In the genomic region with DNA sequence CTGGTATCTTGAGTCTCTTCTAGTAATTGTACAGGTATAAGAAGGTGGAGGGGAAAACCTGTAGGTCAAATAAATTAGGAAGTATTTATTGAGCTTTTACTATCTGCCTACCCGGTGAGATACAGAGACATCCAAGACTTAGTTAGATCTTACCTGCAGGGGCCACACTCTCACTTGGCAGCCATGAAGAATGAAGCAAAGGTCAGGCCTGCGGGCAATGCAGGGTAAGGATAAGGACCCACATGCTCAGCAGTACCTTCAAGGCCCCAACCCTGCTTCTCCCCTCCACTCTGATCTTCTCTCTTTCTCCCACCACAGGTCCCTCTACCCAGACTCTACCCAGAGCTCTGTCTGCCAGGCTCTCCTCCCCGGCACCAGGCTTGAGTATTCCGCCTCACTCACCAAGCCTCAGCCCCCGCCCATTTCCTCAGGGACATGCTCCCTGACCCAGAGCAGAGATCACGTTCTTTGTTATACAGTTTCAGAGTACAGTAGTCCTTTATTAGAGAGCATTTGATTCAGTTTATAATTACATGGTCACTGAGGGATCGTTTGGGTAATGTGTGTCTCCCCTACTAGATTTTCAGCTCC, we compare ENCODE assay signal across 21 cellular contexts. TPM values are rescaled to one million over a fixed set of nuclear protein-coding genes. Genes with fewer than 3 reads are reported as not detected.
DNase-seq lines count a peak whose midpoint lies in the region; ATAC-seq, FAIRE-seq and TF ChIP-seq lines count a peak whose summit lies in the region.
"Had no signal": no experiment of that assay in that cellular context is flagged by ENCODE, and none has a peak within 500 bp of the region (broad histone marks: within the 10 kb centered on the region; RNA-seq: fewer than 3 reads in every experiment).

No MANE protein-coding gene starts in this region.

- H3K36me3 ChIP-seq in colonic mucosa, result no peaks in the 10 kb centered on the region
- H3K36me3 ChIP-seq in HepG2 (replicated peaks in 1 of 2; ENCODE audit: control insufficient read depth in 1 of 2, insufficient read depth in 2 of 2, low read length in 2 of 2), result no peaks in the 10 kb centered on the region
- H3K36me3 ChIP-seq in transverse colon, result no peaks in the 10 kb centered on the region
- H3K36me3 ChIP-seq in OCI-LY7 (ENCODE audit: insufficient read depth, low read length), result no peaks in the 10 kb centered on the region
- H3K36me3 ChIP-seq: BLaER1 treated with 17β-estradiol and CSF1 and Interleukin-3, amounts not matched to agents 10 nM and 100 nM; thyroid gland had no signal

- H3K79me2 ChIP-seq in HepG2 (ENCODE audit: insufficient read depth, low read length), result no peaks in the 10 kb centered on the region
- no peaks in the 10 kb centered on the region for H3K79me2 ChIP-seq in OCI-LY7 (ENCODE audit: insufficient read depth, low read depth, low read length)

- CTCF ChIA-PET in HepG2 (lab: Yijun Ruan, JAX; ENCODE audit: low intra/inter-chr PET ratio, low total read pairs), result interaction anchor here (0.8 kb wide), 1 partner anchor 40 kb away, joined by 3 read pairs; no protein-coding TSS in a partner anchor
- CTCF ChIA-PET in OCI-LY7 (lab: Charles Lee; ENCODE audit: unreplicated experiment), result no interaction called here

- peak overlapping the region; percentile 46 for H2AFZ ChIP-seq in HepG2 (ENCODE audit: low read length)
- H2AFZ ChIP-seq in OCI-LY7 (ENCODE audit: low read length), result no peak overlapping the region

- no peak overlapping the region for H3K27ac ChIP-seq in colonic mucosa
- no peak overlapping the region for H3K27ac ChIP-seq in HepG2 (ENCODE audit: extremely low read length, insufficient read depth, low read length)
- H3K27ac ChIP-seq in transverse colon, result no peak overlapping the region
- no peak overlapping the region for H3K27ac ChIP-seq in OCI-LY7 (ENCODE audit: low read depth, low read length, poor library complexity, severe bottlenecking)
- H3K27ac ChIP-seq: BLaER1 treated with 17β-estradiol and CSF1 and Interleukin-3, amounts not matched to agents 10 nM and 100 nM; thyroid gland had no signal

- H3K9ac ChIP-seq in colonic mucosa (ENCODE audit: low read depth in 2 of 2, low read length in 2 of 2), result no peak overlapping the region
- peak overlapping the region; percentile 23; the same call in 1 of the 2 replicates for H3K9ac ChIP-seq in HepG2 (ENCODE audit: insufficient read depth, low read depth, low read length)
- H3K9ac ChIP-seq: BLaER1 treated with 17β-estradiol and CSF1 and Interleukin-3, amounts not matched to agents 10 nM and 100 nM had no signal

- in situ Hi-C loops in HepG2 (cut with HindIII; ENCODE audit: extremely low pct_ligation_motif_present, low pct_unique_long_range_greater_than_20kb) (no loop called here), transverse colon (cut with MboI; ENCODE audit: low pct_ligation_motif_present in 1 of 4, low pct_unique_long_range_greater_than_20kb in 1 of 4, low sequenced_read_pairs in 3 of 4) (loop anchor here in 2 of 4 donors (10.0 to 25.0 kb wide), 2 partner anchors 301 to 304 kb away; no protein-coding TSS in a partner anchor)

- no peak for TF ChIP-seq CTCF in colonic mucosa (IDR thresholded peaks at IDR 0.05)
- TF ChIP-seq CTCF in HepG2 (CRISPR knock-in tag; IDR thresholded peaks at IDR 0.05), result no peak
- TF ChIP-seq CTCF in transverse colon (IDR thresholded peaks at IDR 0.05), result no peak
- no peak for TF ChIP-seq CTCF in OCI-LY7 (conservative IDR thresholded peaks at IDR 0.05; ENCODE audit: low read length)

- H4K20me1 ChIP-seq in HepG2 (ENCODE audit: insufficient read depth, low read length) (no peaks in the 10 kb centered on the region), OCI-LY7 (ENCODE audit: insufficient read depth, low read length) (no peaks in the 10 kb centered on the region)
- H4K20me1 ChIP-seq: BLaER1 treated with 17β-estradiol and CSF1 and Interleukin-3, amounts not matched to agents 10 nM and 100 nM had no signal

- TF ChIP-seq EP300 in HepG2 (IDR thresholded peaks at IDR 0.05; ENCODE audit: low read depth in 2 of 2, low read length in 2 of 2) (no peak), HepG2 (CRISPR knock-in tag; IDR thresholded peaks at IDR 0.05; ENCODE audit: borderline replicate concordance) (no peak), transverse colon (IDR thresholded peaks at IDR 0.05; ENCODE audit: low read depth) (no peak)

- 6% methylated on average over 6 of the region's 7 CpGs for WGBS in HepG2 (ENCODE audit: low lambda C conversion rate)
- 56 to 73% methylated on average over 3 to 7 of the region's 7 CpGs for WGBS in transverse colon (ENCODE audit: low coverage in 1 of 2), 2 donors

- peak; percentile 73 for ATAC-seq in HepG2
- ATAC-seq in HG02642 (IDR thresholded peaks at IDR 0.05; ENCODE audit: poor library complexity, unreplicated experiment), result no peak
- ATAC-seq: esophagus mucosa had no signal

- DNase-seq in NCI-H510A treated with DMSO at 0.1 percent for 48 hours (lab: John Stamatoyannopoulos, UW), result peak; percentile 20
- no peak for DNase-seq in NCI-H510A (lab: John Stamatoyannopoulos, UW)
- peak; percentile 27 for DNase-seq in colonic mucosa
- no peak for DNase-seq in HepG2 (ENCODE audit: low spot score)
- DNase-seq in transverse colon, result peak; percentile 15
- DNase-seq in OCI-LY7 (ENCODE audit: low spot score), result no peak
- DNase-seq in activated T-cell treated with anti-CD3 and anti-CD28 coated beads, Interleukin-2, amount 50 U/mL, for 48 hours, result no peak
- DNase-seq: activated CD4-positive, CD25-positive, alpha-beta regulatory T cell treated with anti-CD3 and anti-CD28 coated beads, Interleukin-2, amount 50 U/mL, for 72 hours; activated CD8-positive, alpha-beta memory T cell treated with anti-CD3 and anti-CD28 coated beads for 24 hours; activated naive CD8-positive, alpha-beta T cell treated with anti-CD3 and anti-CD28 coated beads, Interleukin-2, amount 10 ng/mL, durations not matched to agents 7 days and 5 days; DMS 273 treated with DMSO at 0.1 percent for 48 hours; immature natural killer cell; mesenchymal stem cell; NCI-H1694 treated with DMSO at 0.1 percent for 48 hours; thyroid gland had no signal

- H3K4me2 ChIP-seq in HepG2 (ENCODE audit: low read depth, low read length) (peak overlapping the region; percentile 61), OCI-LY7 (ENCODE audit: low read length) (no peak overlapping the region)
- H3K4me2 ChIP-seq: BLaER1 treated with 17β-estradiol and CSF1 and Interleukin-3, amounts not matched to agents 10 nM and 100 nM had no signal

- no peak for TF ChIP-seq RAD21 in HepG2 (CRISPR knock-in tag; IDR thresholded peaks at IDR 0.05)

- no peak overlapping the region for H3K4me3 ChIP-seq in colonic mucosa
- H3K4me3 ChIP-seq in HepG2 (replicated peaks in 1 of 3; ENCODE audit: insufficient read depth in 1 of 3, low read depth in 2 of 3, low read length in 3 of 3), result peak overlapping the region; percentile 6 to 46 (median 18); a peak in 2 of 6 replicates
- H3K4me3 ChIP-seq in transverse colon, result no peak overlapping the region
- H3K4me3 ChIP-seq in OCI-LY7 (ENCODE audit: low read depth, low read length, poor library complexity, severe bottlenecking), result no peak overlapping the region
- H3K4me3 ChIP-seq: BLaER1 treated with 17β-estradiol and CSF1 and Interleukin-3, amounts not matched to agents 10 nM and 100 nM; thyroid gland had no signal

- FAIRE-seq in HepG2 (lab: Jason Lieb, UNC), result no peak

- intact Hi-C loops in colonic mucosa (cut with DNase I) (no loop called here), HepG2 (cut with micrococcal nuclease; ENCODE audit: unreplicated experiment) (no loop called here), transverse colon (cut with DNase I; ENCODE audit: low total_unique reads) (no loop called here), OCI-LY7 (cut with micrococcal nuclease; ENCODE audit: unreplicated experiment) (no loop called here)

- TF ChIP-seq POLR2A in HepG2 (IDR thresholded peaks at IDR 0.05; ENCODE audit: insufficient read depth in 1 of 2, low read depth in 2 of 2, low read length in 2 of 2) (no peak), transverse colon (IDR thresholded peaks at IDR 0.05) (no peak)

- H3K9me3 ChIP-seq in colonic mucosa (no peaks in the 10 kb centered on the region), HepG2 (ENCODE audit: low read length) (no peaks in the 10 kb centered on the region), transverse colon (no peaks in the 10 kb centered on the region), OCI-LY7 (ENCODE audit: low read length) (no peaks in the 10 kb centered on the region)
- H3K9me3 ChIP-seq: thyroid gland had no signal

- BruUV-seq in HepG2 (replicated peaks; lab: Mats Ljungman, UMichigan) (no TSS peak), OCI-LY7 (replicated peaks; lab: Mats Ljungman, UMichigan) (no TSS peak)

- POLR2A ChIA-PET in HepG2 (lab: Yijun Ruan, JAX) (no interaction called here), OCI-LY7 (lab: Charles Lee) (interaction anchor here (0.6 kb wide), 1 partner anchor 17 kb away, joined by 3 read pairs; no protein-coding TSS in a partner anchor)

- H3K27me3 ChIP-seq in colonic mucosa (no peaks in the 10 kb centered on the region), HepG2 (ENCODE audit: control insufficient read depth in 1 of 2, insufficient read depth in 2 of 2, low read length in 2 of 2) (no peaks in the 10 kb centered on the region), transverse colon (peaks cover 4% of the 10 kb centered on the region)
- H3K27me3 ChIP-seq: BLaER1 treated with 17β-estradiol and CSF1 and Interleukin-3, amounts not matched to agents 10 nM and 100 nM; thyroid gland had no signal

- no peaks in the 10 kb centered on the region for H3K9me2 ChIP-seq in OCI-LY7 (ENCODE audit: insufficient read depth, low read length)

- H3K4me1 ChIP-seq in colonic mucosa (no peaks in the 10 kb centered on the region), HepG2 (ENCODE audit: insufficient read depth, low read length) (peaks cover 38% of the 10 kb centered on the region), transverse colon (peaks cover 0 to 4% (median 1%) of the 10 kb centered on the region in 4 donors), OCI-LY7 (ENCODE audit: insufficient read depth, low read length, poor library complexity, severe bottlenecking) (no peaks in the 10 kb centered on the region)

RNA-seq across cellular contexts. Expression of a gene that starts 18.9 kb away (rescaled TPM):
- under 1 TPM; 0.27 to 0.64 TPM for total RNA-seq in colonic mucosa
- not detected in 2 replicates for total RNA-seq in HepG2 (2016; rRNA removed; fragmentation: Illumina TruSeq; extraction: Trizol)
- not detected in 2 replicates for total RNA-seq in HepG2 (2016; cell fraction: cytosol; rRNA removed; fragmentation: Illumina TruSeq; extraction: Trizol; ENCODE audit: low read depth)
- total RNA-seq in HepG2 (2016; cell fraction: insoluble cytoplasmic fraction; rRNA removed; fragmentation: Illumina TruSeq; extraction: Trizol), result not detected in 2 replicates
- total RNA-seq in HepG2 (2016; cell fraction: membrane; rRNA removed; fragmentation: Illumina TruSeq; extraction: Trizol), result not detected in 2 replicates
- total RNA-seq in HepG2 (2016; cell fraction: nucleus; rRNA removed; fragmentation: Illumina TruSeq; extraction: Trizol), result not detected in 2 replicates
- polyA plus RNA-seq in HepG2 (2011; rRNA removed), result not detected in 2 replicates
- polyA plus RNA-seq in HepG2 (2011; cell fraction: cytosol; rRNA removed), result not detected in 2 replicates
- not detected in 2 replicates for polyA plus RNA-seq in HepG2 (2011; cell fraction: nucleus; rRNA removed)
- not detected in 2 replicates for polyA plus RNA-seq in HepG2 (2012)
- polyA plus RNA-seq in HepG2 (2016; cell fraction: cytosol; fragmentation: Illumina TruSeq; extraction: Trizol; ENCODE audit: low read depth), result not detected in 2 replicates
- polyA plus RNA-seq in HepG2 (2016; cell fraction: insoluble cytoplasmic fraction; fragmentation: Illumina TruSeq; extraction: Trizol; ENCODE audit: low read depth), result not detected in 2 replicates
- polyA plus RNA-seq in HepG2 (2016; cell fraction: membrane; fragmentation: Illumina TruSeq; extraction: Trizol; ENCODE audit: low read depth), result not detected in 2 replicates
- polyA plus RNA-seq in HepG2 (2016; cell fraction: nucleus; fragmentation: Illumina TruSeq; extraction: Trizol; ENCODE audit: insufficient read depth, low read depth), result not detected in 2 replicates
- not detected in 2 replicates for polyA minus RNA-seq in HepG2 (2011; rRNA and poly(A)+ RNA removed; ENCODE audit: low replicate concordance)
- not detected in 2 replicates for polyA minus RNA-seq in HepG2 (2011; cell fraction: cytosol; rRNA and poly(A)+ RNA removed)
- not detected in 2 replicates for polyA minus RNA-seq in HepG2 (2011; cell fraction: nucleus; rRNA and poly(A)+ RNA removed)
- not detected for total RNA-seq in transverse colon
- not detected in 2 replicates for total RNA-seq in OCI-LY7 (2014; rRNA removed; shearing (Covaris generic))
- total RNA-seq in OCI-LY7 (2022), result not detected in 2 replicates
- total RNA-seq: activated naive CD8-positive, alpha-beta T cell treated with anti-CD3 and anti-CD28 coated beads, Interleukin-2, amount 10 ng/mL, durations not matched to agents 7 days and 5 days; activated T-helper 1 cell treated with anti-CD3 and anti-CD28 coated beads, Interleukin-12 subunit alpha, Interleukin-12 subunit beta, Interleukin-2, Interleukin-4 antibody, amounts not matched to agents 30 ng/mL and 10 ng/mL and 1 ng/mL, durations not matched to agents 14 hours and 24 hours and 36 hours; glomerular endothelial cell; natural killer cell treated with Interleukin-12 subunit alpha and Interleukin-12 subunit beta and Interleukin-15 and Interleukin-18, amount 100 ng/mL, for 72 hours had no signal
- polyA plus RNA-seq: immature natural killer cell had no signal

Comparison
In these comparisons a context has a peak if more than half of its experiments do, and no peak if none do; other contexts are left out.
1. DNase-seq: peak in NCI-H510A treated with DMSO at 0.1 percent for 48 hours (single experiment), colonic mucosa (single experiment) and transverse colon (single experiment); none in NCI-H510A (single experiment), HepG2 (single experiment), OCI-LY7 (single experiment) and activated T-cell treated with anti-CD3 and anti-CD28 coated beads, Interleukin-2, amount 50 U/mL, for 48 hours (0 of 2).
2. H3K4me3 ChIP-seq: peak in HepG2 (3 of 3); none in colonic mucosa (single experiment), transverse colon (0 of 4) and OCI-LY7 (single experiment).